ENCODE assay signal across 6 cellular contexts in genomic region chr2:122445003-122445402, GRCh38.
"Had no signal": no experiment of that assay in that cellular context is flagged by ENCODE, and none has a peak within 500 bp of the region (broad histone marks: within the 10 kb centered on the region; RNA-seq: fewer than 3 reads in every experiment).

No MANE protein-coding gene starts in this region.

- DNase-seq: IMR-90, KBM-7, KG1 had no signal

- H3K4me3 ChIP-seq: K562 had no signal

- H3K4me2 ChIP-seq: KMS-11 had no signal

- H3K27ac ChIP-seq: HL-60, KMS-11 had no signal
